In the genomic region with DNA sequence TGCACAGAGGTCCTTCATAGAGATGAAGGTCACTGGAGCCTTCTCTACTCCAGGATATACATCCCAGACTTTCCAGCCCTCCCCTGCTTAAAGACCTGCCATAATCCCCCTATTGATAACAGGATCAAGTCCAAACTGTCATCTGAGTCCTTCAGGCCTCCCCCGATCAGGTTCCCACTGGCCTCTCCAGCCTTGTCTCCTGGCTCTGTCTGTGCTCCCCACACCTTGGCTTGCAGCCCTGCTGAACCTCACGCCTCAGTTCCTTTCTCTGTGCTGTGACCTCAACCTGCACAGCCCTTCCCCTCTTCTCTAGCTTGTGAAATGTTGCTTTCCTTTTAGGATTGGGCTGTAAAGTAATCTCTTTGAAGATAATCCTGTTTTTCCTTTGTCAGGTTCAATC, we compare ENCODE assay signal across 1 cellular context.
TF ChIP-seq lines count a peak whose summit lies in the region.

No MANE protein-coding gene starts in this region.

TF ChIP-seq in H1, 55 proteins besides CTCF, POLR2A, EP300 and RAD21:
- TF ChIP-seq PHF8 (conservative IDR thresholded peaks at IDR 0.05; ENCODE audit: low read depth, low read length) (no peak), CTBP2 (IDR thresholded peaks at IDR 0.05; ENCODE audit: borderline replicate concordance, insufficient read depth, insufficient read length, low read length) (no peak), GTF2F1 (IDR thresholded peaks at IDR 0.05; ENCODE audit: borderline replicate concordance, low read depth, low read length) (no peak), BACH1 (IDR thresholded peaks at IDR 0.05; ENCODE audit: low read length) (no peak), USF2 (IDR thresholded peaks at IDR 0.05; ENCODE audit: low read length) (no peak), POLR2AphosphoS5 (IDR thresholded peaks at IDR 0.05; ENCODE audit: low read depth, low read length) (no peak), YY1 (IDR thresholded peaks at IDR 0.05; ENCODE audit: low read depth, low read length) (no peak), CEBPB (IDR thresholded peaks at IDR 0.05; ENCODE audit: low read depth, low read length) (no peak), BCL11A (IDR thresholded peaks at IDR 0.05; ENCODE audit: low read depth in 2 of 2, low read length in 2 of 2) (no peak), ZNF274 (IDR thresholded peaks at IDR 0.05; ENCODE audit: borderline replicate concordance, extremely low read depth, low read length) (no peak), NANOG (IDR thresholded peaks at IDR 0.05; ENCODE audit: insufficient read depth, low read depth, low read length, poor library complexity, severe bottlenecking) (no peak), SP1 (IDR thresholded peaks at IDR 0.05; ENCODE audit: low read depth, low read length) (no peak), FOSL1 (IDR thresholded peaks at IDR 0.05; ENCODE audit: insufficient read depth, low read depth, low read length) (no peak), SIX5 (IDR thresholded peaks at IDR 0.05; ENCODE audit: low read depth, low read length) (no peak), KDM1A (IDR thresholded peaks at IDR 0.05; ENCODE audit: borderline replicate concordance, low read length) (no peak), CHD1 (IDR thresholded peaks at IDR 0.05; ENCODE audit: low read depth, low read length) (no peak), CHD2 (IDR thresholded peaks at IDR 0.05; ENCODE audit: low read length) (no peak), ATF2 (IDR thresholded peaks at IDR 0.05; ENCODE audit: low read length) (no peak)
- TF ChIP-seq, protein P1, sequence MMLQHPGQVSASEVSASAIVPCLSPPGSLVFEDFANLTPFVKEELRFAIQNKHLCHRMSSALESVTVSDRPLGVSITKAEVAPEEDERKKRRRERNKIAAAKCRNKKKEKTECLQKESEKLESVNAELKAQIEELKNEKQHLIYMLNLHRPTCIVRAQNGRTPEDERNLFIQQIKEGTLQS (IDR thresholded peaks at IDR 0.05; ENCODE audit: insufficient read depth, low read depth, low read length), result no peak
TF ChIP-seq in H1: peak in this region for 0.
